17 cellular contexts compared by ENCODE assay signal in the genomic region with DNA sequence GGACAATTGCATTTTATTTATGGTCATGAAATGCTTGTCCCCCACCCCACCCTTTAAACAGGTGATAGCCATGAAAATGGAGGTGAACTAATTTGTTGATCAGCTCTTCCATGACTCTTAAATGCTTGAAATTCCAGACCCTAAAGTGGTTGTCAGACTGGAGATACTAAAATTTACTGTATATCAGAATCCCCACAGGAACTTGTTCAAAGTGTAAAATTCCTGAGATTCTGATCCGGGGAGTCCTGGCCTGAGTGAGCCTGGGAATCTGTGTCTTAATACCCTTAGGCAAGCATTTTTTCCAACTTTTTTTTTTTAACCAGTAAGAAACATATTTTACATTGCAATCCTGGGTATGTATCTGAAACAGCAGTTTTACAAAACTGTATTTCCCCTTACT. TPM values are rescaled to one million over a fixed set of nuclear protein-coding genes. Genes with fewer than 3 reads are reported as not detected.
DNase-seq lines count a peak whose midpoint lies in the region; ATAC-seq and TF ChIP-seq lines count a peak whose summit lies in the region.
"Had no signal": no experiment of that assay in that cellular context is flagged by ENCODE, and none has a peak within 500 bp of the region (broad histone marks: within the 10 kb centered on the region; RNA-seq: fewer than 3 reads in every experiment).

No MANE protein-coding gene starts in this region.

- H3K4me2 ChIP-seq in SK-N-SH, result no peak overlapping the region

- peaks cover 39 to 53% of the 10 kb centered on the region in 2 experiments for H3K36me3 ChIP-seq in SK-N-SH (replicated peaks in 1 of 2; ENCODE audit: control insufficient read depth in 1 of 2, insufficient read depth in 2 of 2, low read length in 1 of 2)
- no peaks in the 10 kb centered on the region for H3K36me3 ChIP-seq in uterus
- H3K36me3 ChIP-seq: pancreas had no signal

- TF ChIP-seq RAD21 in SK-N-SH (IDR thresholded peaks at IDR 0.05; ENCODE audit: low read length), result no peak

- CTCF ChIA-PET in SK-N-SH (lab: Yijun Ruan, JAX), result interaction anchor here (1.0 to 2.1 kb wide), 3 partner anchors 10 to 85 kb away, joined by 3 to 7 read pairs (median 4); a partner anchor contains a TSS

- no peak for DNase-seq in SK-N-SH
- peak; percentile 30 for DNase-seq in astrocyte of the spinal cord (ENCODE audit: low read depth, low spot score)
- DNase-seq in hepatic stellate cell (ENCODE audit: low spot score), result peak; percentile 37
- no peak for DNase-seq in type B pancreatic cell (ENCODE audit: extremely low spot score, unreplicated experiment)
- DNase-seq in DMS153 treated with DMSO at 0.1 percent for 48 hours (lab: John Stamatoyannopoulos, UW; ENCODE audit: unreplicated experiment), result no peak
- no peak for DNase-seq in HK-2 (ENCODE audit: unreplicated experiment)
- no peak for DNase-seq in uterus
- DNase-seq: activated CD4-positive, alpha-beta memory T cell treated with anti-CD3 and anti-CD28 coated beads, Interleukin-2, amount 10 ng/mL, durations not matched to agents 7 days and 5 days; activated gamma-delta T cell treated with Interleukin-2 at 50 U/mL for 16 hours; DMS153; NCI-H2107; pancreas; substantia nigra; T-helper 2 cell had no signal

- H3K27me3 ChIP-seq in SK-N-SH (ENCODE audit: insufficient read depth) (no peaks in the 10 kb centered on the region), uterus (no peaks in the 10 kb centered on the region)
- H3K27me3 ChIP-seq: pancreas had no signal

- TF ChIP-seq CTCF in SK-N-SH (IDR thresholded peaks at IDR 0.05) (no peak), astrocyte of the spinal cord (IDR thresholded peaks at IDR 0.05; ENCODE audit: low read depth, low read length) (no peak), type B pancreatic cell (conservative IDR thresholded peaks at IDR 0.05) (no peak), uterus (IDR thresholded peaks at IDR 0.05) (no peak)

- H3K9me3 Mint-ChIP-seq in type B pancreatic cell, result no peaks in the 10 kb centered on the region
- H3K9me3 Mint-ChIP-seq: activated CD4-positive, alpha-beta memory T cell treated with anti-CD3 and anti-CD28 coated beads, Interleukin-2, amount 10 ng/mL, durations not matched to agents 7 days and 5 days; IgD-negative memory B cell had no signal

- H3K9me2 ChIP-seq in SK-N-SH, result no peaks in the 10 kb centered on the region

- peaks cover 75% of the 10 kb centered on the region for H3K79me2 ChIP-seq in SK-N-SH (ENCODE audit: insufficient read depth)

- POLR2A ChIA-PET in SK-N-SH (lab: Yijun Ruan, JAX), result no interaction called here

- H3K4me3 Mint-ChIP-seq in type B pancreatic cell, result peak overlapping the region; percentile 58
- H3K4me3 Mint-ChIP-seq: activated CD4-positive, alpha-beta memory T cell treated with anti-CD3 and anti-CD28 coated beads, Interleukin-2, amount 10 ng/mL, durations not matched to agents 7 days and 5 days had no signal

- intact Hi-C loops in uterus (cut with DNase I; ENCODE audit: low total_unique reads), result no loop called here

- TF ChIP-seq POLR2A in uterus (IDR thresholded peaks at IDR 0.05), result no peak

- H3K4me1 ChIP-seq in SK-N-SH (ENCODE audit: control insufficient read depth in 1 of 2, insufficient read depth in 2 of 2, low read depth in 1 of 2, low read length in 1 of 2), result peaks cover 46 to 66% of the 10 kb centered on the region in 2 experiments
- peaks cover 0 to 4% of the 10 kb centered on the region in 2 donors for H3K4me1 ChIP-seq in uterus

- no peak for TF ChIP-seq EP300 in SK-N-SH (IDR thresholded peaks at IDR 0.05; ENCODE audit: borderline replicate concordance in 1 of 2, low read depth in 1 of 2, low read length in 1 of 2)

- H3K4me3 ChIP-seq in SK-N-SH (ENCODE audit: low read depth in 2 of 2, low read length in 1 of 2) (no peak overlapping the region), astrocyte of the spinal cord (ENCODE audit: low read depth, low read length) (no peak overlapping the region), uterus (no peak overlapping the region)
- H3K4me3 ChIP-seq: pancreas had no signal

- no peaks in the 10 kb centered on the region for H3K27me3 Mint-ChIP-seq in type B pancreatic cell
- H3K27me3 Mint-ChIP-seq: activated CD4-positive, alpha-beta memory T cell treated with anti-CD3 and anti-CD28 coated beads, Interleukin-2, amount 10 ng/mL, durations not matched to agents 7 days and 5 days; IgD-negative memory B cell had no signal

- H3K4me1 Mint-ChIP-seq in type B pancreatic cell (ENCODE audit: unreplicated experiment), result peaks cover 46% of the 10 kb centered on the region

- H3F3A ChIP-seq in SK-N-SH (replicated peaks; ENCODE audit: insufficient read depth), result no peaks in the 10 kb centered on the region

- no peaks in the 10 kb centered on the region for H3K9me3 ChIP-seq in SK-N-SH
- H3K9me3 ChIP-seq in uterus, result no peaks in the 10 kb centered on the region
- H3K9me3 ChIP-seq: pancreas had no signal

- H4K20me1 ChIP-seq in SK-N-SH (ENCODE audit: insufficient read depth), result no peaks in the 10 kb centered on the region

- peak overlapping the region; percentile 87 for H3K27ac Mint-ChIP-seq in type B pancreatic cell
- H3K27ac Mint-ChIP-seq: activated CD4-positive, alpha-beta memory T cell treated with anti-CD3 and anti-CD28 coated beads, Interleukin-2, amount 10 ng/mL, durations not matched to agents 7 days and 5 days; IgD-negative memory B cell had no signal

- WGBS in SK-N-SH (ENCODE audit: low lambda C conversion rate), result 50% methylated on average over 1 of the region's 1 CpG

- no peak overlapping the region for H3K9ac ChIP-seq in SK-N-SH

- no peak overlapping the region for H2AFZ ChIP-seq in SK-N-SH (ENCODE audit: low read depth)

- peaks cover 37% of the 10 kb centered on the region for H3K36me3 Mint-ChIP-seq in type B pancreatic cell

- H3K27ac ChIP-seq in SK-N-SH (ENCODE audit: low read depth in 2 of 2, low read length in 1 of 2) (peak overlapping the region in 1 of 2 experiments; percentile 99; a peak in 2 of 4 replicates), uterus (no peak overlapping the region)
- H3K27ac ChIP-seq: 22Rv1, pancreas had no signal

- ATAC-seq in SK-N-SH treated with all-trans-retinoic acid at 6 μM for 48 hours, result no peak; the same call in 2 of the 3 replicates
- ATAC-seq: pancreas had no signal

- in situ Hi-C loops in astrocyte of the spinal cord (cut with HindIII; ENCODE audit: low sequenced_read_pairs), result no loop called here

TF ChIP-seq in SK-N-SH treated with all-trans-retinoic acid at 6 μM for 48 hours, 23 proteins besides CTCF, POLR2A, EP300 and RAD21 (continues in another document):
- TF ChIP-seq, protein P1, sequence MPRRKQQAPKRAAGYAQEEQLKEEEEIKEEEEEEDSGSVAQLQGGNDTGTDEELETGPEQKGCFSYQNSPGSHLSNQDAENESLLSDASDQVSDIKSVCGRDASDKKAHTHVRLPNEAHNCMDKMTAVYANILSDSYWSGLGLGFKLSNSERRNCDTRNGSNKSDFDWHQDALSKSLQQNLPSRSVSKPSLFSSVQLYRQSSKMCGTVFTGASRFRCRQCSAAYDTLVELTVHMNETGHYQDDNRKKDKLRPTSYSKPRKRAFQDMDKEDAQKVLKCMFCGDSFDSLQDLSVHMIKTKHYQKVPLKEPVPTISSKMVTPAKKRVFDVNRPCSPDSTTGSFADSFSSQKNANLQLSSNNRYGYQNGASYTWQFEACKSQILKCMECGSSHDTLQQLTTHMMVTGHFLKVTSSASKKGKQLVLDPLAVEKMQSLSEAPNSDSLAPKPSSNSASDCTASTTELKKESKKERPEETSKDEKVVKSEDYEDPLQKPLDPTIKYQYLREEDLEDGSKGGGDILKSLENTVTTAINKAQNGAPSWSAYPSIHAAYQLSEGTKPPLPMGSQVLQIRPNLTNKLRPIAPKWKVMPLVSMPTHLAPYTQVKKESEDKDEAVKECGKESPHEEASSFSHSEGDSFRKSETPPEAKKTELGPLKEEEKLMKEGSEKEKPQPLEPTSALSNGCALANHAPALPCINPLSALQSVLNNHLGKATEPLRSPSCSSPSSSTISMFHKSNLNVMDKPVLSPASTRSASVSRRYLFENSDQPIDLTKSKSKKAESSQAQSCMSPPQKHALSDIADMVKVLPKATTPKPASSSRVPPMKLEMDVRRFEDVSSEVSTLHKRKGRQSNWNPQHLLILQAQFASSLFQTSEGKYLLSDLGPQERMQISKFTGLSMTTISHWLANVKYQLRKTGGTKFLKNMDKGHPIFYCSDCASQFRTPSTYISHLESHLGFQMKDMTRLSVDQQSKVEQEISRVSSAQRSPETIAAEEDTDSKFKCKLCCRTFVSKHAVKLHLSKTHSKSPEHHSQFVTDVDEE (CRISPR knock-in tag; IDR thresholded peaks at IDR 0.05), result peak; percentile 3; the same call in 1 of the 2 replicates

TF ChIP-seq in SK-N-SH, 30 proteins besides CTCF, POLR2A, EP300 and RAD21 (continues in another document):
- TF ChIP-seq TCF12 (IDR thresholded peaks at IDR 0.05) (no peak), POLR2AphosphoS5 (IDR thresholded peaks at IDR 0.05; ENCODE audit: low read depth, low read length) (no peak), TAF1 (IDR thresholded peaks at IDR 0.05; ENCODE audit: borderline replicate concordance, low read depth, low read length) (no peak), SMC3 (IDR thresholded peaks at IDR 0.05; ENCODE audit: low read depth, low read length) (no peak), RFX5 (IDR thresholded peaks at IDR 0.05; ENCODE audit: low read length) (no peak), EZH2phosphoT487 (IDR thresholded peaks at IDR 0.05; ENCODE audit: borderline replicate concordance, low read depth) (no peak), MEF2A (IDR thresholded peaks at IDR 0.05; ENCODE audit: borderline replicate concordance, low read depth) (no peak), CHD2 (IDR thresholded peaks at IDR 0.05; ENCODE audit: low read length, partially characterized antibody) (no peak), FOXM1 (IDR thresholded peaks at IDR 0.05; ENCODE audit: low read depth) (no peak)
- TF ChIP-seq, protein P2, sequence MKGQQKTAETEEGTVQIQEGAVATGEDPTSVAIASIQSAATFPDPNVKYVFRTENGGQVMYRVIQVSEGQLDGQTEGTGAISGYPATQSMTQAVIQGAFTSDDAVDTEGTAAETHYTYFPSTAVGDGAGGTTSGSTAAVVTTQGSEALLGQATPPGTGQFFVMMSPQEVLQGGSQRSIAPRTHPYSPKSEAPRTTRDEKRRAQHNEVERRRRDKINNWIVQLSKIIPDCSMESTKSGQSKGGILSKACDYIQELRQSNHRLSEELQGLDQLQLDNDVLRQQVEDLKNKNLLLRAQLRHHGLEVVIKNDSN (IDR thresholded peaks at IDR 0.05; ENCODE audit: borderline replicate concordance, low read depth), result no peak

RNA-seq across cellular contexts. Expression of a gene that starts 4.7 kb away (rescaled TPM):
- polyA plus RNA-seq in SK-N-SH (2012; rRNA removed), result 12.4 and 14.8 TPM in 2 replicates
- polyA plus RNA-seq in SK-N-SH (2012; cell fraction: cytosol; rRNA removed), result 17.1 and 18.9 TPM in 2 replicates
- polyA plus RNA-seq in SK-N-SH (2012; cell fraction: nucleus; rRNA removed), result 15.4 and 15.7 TPM in 2 replicates
- total RNA-seq in type B pancreatic cell (ENCODE audit: low replicate concordance) (78.3 and 98.4 TPM in 2 replicates), uterus (10 to 100 TPM in 2 of 4 donors, 1 to 10 TPM in 2; 2.3 to 56.8 (median 9.5) TPM)

RNA-seq across cellular contexts. Expression of a gene that starts 4.9 kb away (rescaled TPM):
- polyA plus RNA-seq in SK-N-SH (2012; rRNA removed), result 1.6 and 2.2 TPM in 2 replicates
- polyA plus RNA-seq in SK-N-SH (2012; cell fraction: cytosol; rRNA removed), result 2.4 and 2.9 TPM in 2 replicates
- 1.9 and 3.8 TPM in 2 replicates for polyA plus RNA-seq in SK-N-SH (2012; cell fraction: nucleus; rRNA removed)
- 7.9 and 9.9 TPM in 2 replicates for total RNA-seq in type B pancreatic cell (ENCODE audit: low replicate concordance)
- total RNA-seq in uterus, result 10 to 100 TPM in 2 of 4 donors, 1 to 10 TPM in 2; 2.3 to 17.9 (median 8.0) TPM

Comparison
In these comparisons a context has a peak if more than half of its experiments do, and no peak if none do; other contexts are left out.
1. DNase-seq: peak in astrocyte of the spinal cord (single experiment) and hepatic stellate cell (single experiment); none in SK-N-SH (single experiment), type B pancreatic cell (single experiment), DMS153 treated with DMSO at 0.1 percent for 48 hours (single experiment), HK-2 (single experiment) and uterus (0 of 2).